ENCODE assay signal across 8 cellular contexts in the genomic region with DNA sequence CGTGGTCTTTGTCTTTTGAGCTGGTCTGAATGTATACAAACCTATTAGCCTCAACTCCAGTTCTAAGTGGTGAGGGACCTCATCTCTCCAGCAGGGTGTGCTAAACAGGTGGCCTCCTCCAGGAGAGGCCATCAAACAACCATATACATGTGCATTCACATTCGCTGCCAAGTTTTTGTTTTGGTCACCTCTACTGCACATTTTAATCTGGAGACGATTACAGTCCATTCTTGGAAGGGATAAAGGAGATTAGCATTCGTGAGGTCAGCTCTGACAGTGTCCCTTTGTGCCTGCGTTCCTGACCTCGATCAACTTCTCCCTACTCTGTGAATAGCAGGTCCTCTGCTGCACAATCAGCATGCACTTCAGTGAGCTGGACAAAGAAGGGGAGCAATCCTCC.
DNase-seq lines count a peak whose midpoint lies in the region; ATAC-seq and TF ChIP-seq lines count a peak whose summit lies in the region.

No MANE protein-coding gene starts in this region.

- H3K27ac Mint-ChIP-seq in progenitor cell of endocrine pancreas = no peak overlapping the region
- H3K27ac Mint-ChIP-seq in mesothelial cell of epicardium = no peak overlapping the region

- no peak for TF ChIP-seq POLR2A in tibial nerve (IDR thresholded peaks at IDR 0.05)

- H3K27me3 Mint-ChIP-seq in progenitor cell of endocrine pancreas = no peaks in the 10 kb centered on the region
- no peaks in the 10 kb centered on the region for H3K27me3 Mint-ChIP-seq in mesothelial cell of epicardium (ENCODE audit: low read depth)

- no peaks in the 10 kb centered on the region for H3K9me3 ChIP-seq in tibial nerve

- 55 to 63% methylated on average over 6 of the region's 6 CpGs for WGBS in tibial nerve, 2 donors

- DNase-seq in epithelial cell of esophagus (ENCODE audit: low read depth) = peak; percentile 56
- no peak for DNase-seq in progenitor cell of endocrine pancreas (ENCODE audit: low spot score, unreplicated experiment)
- DNase-seq in amniotic stem cell (lab: John Stamatoyannopoulos, UW) = no peak
- no peak for DNase-seq in tibial nerve (ENCODE audit: low spot score in 2 of 2)
- DNase-seq in mesothelial cell of epicardium (ENCODE audit: low spot score in 2 of 2, unreplicated experiment in 2 of 2) = no peak

- no peaks in the 10 kb centered on the region for H3K4me1 Mint-ChIP-seq in progenitor cell of endocrine pancreas (ENCODE audit: low read depth)
- H3K4me1 Mint-ChIP-seq in mesothelial cell of epicardium = peaks cover 7% of the 10 kb centered on the region

- H3K4me1 ChIP-seq in tibial nerve = no peaks in the 10 kb centered on the region

- no peaks in the 10 kb centered on the region for H3K9me3 Mint-ChIP-seq in progenitor cell of endocrine pancreas (ENCODE audit: low read depth)
- peaks cover 8% of the 10 kb centered on the region for H3K9me3 Mint-ChIP-seq in mesothelial cell of epicardium

- H3K36me3 ChIP-seq in tibial nerve = peaks cover 0 to 43% (median 0%) of the 10 kb centered on the region in 3 donors

- no peaks in the 10 kb centered on the region for H3K27me3 ChIP-seq in tibial nerve

- no peak overlapping the region for H3K27ac ChIP-seq in C4-2B
- H3K27ac ChIP-seq in tibial nerve = no peak overlapping the region

- ATAC-seq in GM21367 (IDR thresholded peaks at IDR 0.05; ENCODE audit: unreplicated experiment) = peak; percentile 74

- no peak overlapping the region for H3K4me3 Mint-ChIP-seq in progenitor cell of endocrine pancreas (ENCODE audit: low read depth)
- no peak overlapping the region for H3K4me3 Mint-ChIP-seq in mesothelial cell of epicardium

- peak; percentile 81 for TF ChIP-seq CTCF in C4-2B (conservative IDR thresholded peaks at IDR 0.05)
- TF ChIP-seq CTCF in LNCAP (IDR thresholded peaks at IDR 0.05) = peak; percentile 67
- peak; percentile 61 for TF ChIP-seq CTCF in epithelial cell of esophagus (IDR thresholded peaks at IDR 0.05; ENCODE audit: insufficient read depth, low read depth, low read length, missing control alignments)
- peak; percentile 46 for TF ChIP-seq CTCF in progenitor cell of endocrine pancreas (IDR thresholded peaks at IDR 0.05; ENCODE audit: unreplicated experiment)
- TF ChIP-seq CTCF in tibial nerve (IDR thresholded peaks at IDR 0.05) = peak in 1 of 5 experiments; percentile 6
- TF ChIP-seq CTCF in mesothelial cell of epicardium (IDR thresholded peaks at IDR 0.05; ENCODE audit: unreplicated experiment) = no peak

- peaks cover 29% of the 10 kb centered on the region for H3K36me3 Mint-ChIP-seq in progenitor cell of endocrine pancreas (ENCODE audit: insufficient read depth)
- peaks cover 67% of the 10 kb centered on the region for H3K36me3 Mint-ChIP-seq in mesothelial cell of epicardium

- TF ChIP-seq EP300 in tibial nerve (IDR thresholded peaks at IDR 0.05) = no peak

- H3K4me3 ChIP-seq in epithelial cell of esophagus (ENCODE audit: low read length) (no peak overlapping the region), tibial nerve (no peak overlapping the region)
